In genomic region chr13:54004026-54004699, GRCh38 we compare ENCODE assay signal across 14 cellular contexts.
"Had no signal": no experiment of that assay in that cellular context is flagged by ENCODE, and none has a peak within 500 bp of the region (broad histone marks: within the 10 kb centered on the region; RNA-seq: fewer than 3 reads in every experiment).

No MANE protein-coding gene starts in this region.

- H3K36me3 ChIP-seq: neutrophil, pancreas, spleen, thyroid gland, WERI-Rb-1 had no signal

- H3K4me3 ChIP-seq: pancreas, spleen, thyroid gland had no signal

- H3K9me3 ChIP-seq: neutrophil, pancreas, thyroid gland had no signal

- H3K27ac Mint-ChIP-seq: activated naive CD8-positive, alpha-beta T cell treated with anti-CD3 and anti-CD28 coated beads for 36 hours; natural killer cell had no signal

- H3K4me3 Mint-ChIP-seq: activated naive CD8-positive, alpha-beta T cell treated with anti-CD3 and anti-CD28 coated beads for 36 hours; natural killer cell had no signal

- DNase-seq: activated CD4-positive, alpha-beta T cell treated with anti-CD3 and anti-CD28 coated beads for 1 hour; activated CD4-positive, alpha-beta T cell treated with anti-CD3 and anti-CD28 coated beads, Interleukin-2, amount 50 U/mL, for 4 hours; activated naive CD8-positive, alpha-beta T cell treated with anti-CD3 and anti-CD28 coated beads for 36 hours; amniotic stem cell; dermis blood vessel endothelial cell; effector memory CD4-positive, alpha-beta T cell; natural killer cell; pancreas; spleen; stimulated activated CD4-positive, alpha-beta T cell treated with anti-CD3 and anti-CD28 coated beads, Interleukin-1b, Interleukin-23, amount 100 ng/mL, for 48 hours; stimulated activated naive CD4-positive, alpha-beta T cell treated with Interleukin-2 at 50 U/mL for 16 hours; thyroid gland; WERI-Rb-1 had no signal

- ATAC-seq: natural killer cell had no signal

- FAIRE-seq: pancreas had no signal

- H3K27me3 ChIP-seq: neutrophil, pancreas, spleen, thyroid gland had no signal

- H3K4me1 ChIP-seq: pancreas, spleen, thyroid gland had no signal

- H3K27ac ChIP-seq: neutrophil, pancreas, spleen, thyroid gland, WERI-Rb-1 had no signal

- H3K27me3 Mint-ChIP-seq: activated naive CD8-positive, alpha-beta T cell treated with anti-CD3 and anti-CD28 coated beads for 36 hours had no signal

- H3K4me1 Mint-ChIP-seq: activated naive CD8-positive, alpha-beta T cell treated with anti-CD3 and anti-CD28 coated beads for 36 hours; natural killer cell had no signal

- H3K36me3 Mint-ChIP-seq: activated naive CD8-positive, alpha-beta T cell treated with anti-CD3 and anti-CD28 coated beads for 36 hours; natural killer cell had no signal
